ENCODE assay signal across 12 cellular contexts in genomic region chr4:163111588-163111987, GRCh38. TPM values are rescaled to one million over a fixed set of nuclear protein-coding genes. Genes with fewer than 3 reads are reported as not detected.
DNase-seq lines count a peak whose midpoint lies in the region; ATAC-seq and TF ChIP-seq lines count a peak whose summit lies in the region.
"Had no signal": no experiment of that assay in that cellular context is flagged by ENCODE, and none has a peak within 500 bp of the region (broad histone marks: within the 10 kb centered on the region; RNA-seq: fewer than 3 reads in every experiment).

No MANE protein-coding gene starts in this region.

- no peaks in the 10 kb centered on the region for H3K27me3 ChIP-seq in CD8-positive, alpha-beta T cell (ENCODE audit: insufficient read depth, low read length)
- H3K27me3 ChIP-seq: stomach had no signal

- H3K27ac ChIP-seq in caudate nucleus (ENCODE audit: low read depth, low read length), result no peak overlapping the region
- H3K27ac ChIP-seq in CD8-positive, alpha-beta T cell (ENCODE audit: low read depth, low read length), result no peak overlapping the region
- H3K27ac ChIP-seq: stomach had no signal

- H3K4me3 Mint-ChIP-seq in HFFc6, result no peak overlapping the region
- no peak overlapping the region for H3K4me3 Mint-ChIP-seq in CD8-positive, alpha-beta T cell
- H3K4me3 Mint-ChIP-seq: activated naive CD8-positive, alpha-beta T cell treated with anti-CD3 and anti-CD28 coated beads, Interleukin-2, amount 10 ng/mL, durations not matched to agents 7 days and 5 days had no signal

- H3K9me3 Mint-ChIP-seq in HFFc6, result no peaks in the 10 kb centered on the region
- no peaks in the 10 kb centered on the region for H3K9me3 Mint-ChIP-seq in CD8-positive, alpha-beta T cell
- H3K9me3 Mint-ChIP-seq: activated naive CD8-positive, alpha-beta T cell treated with anti-CD3 and anti-CD28 coated beads, Interleukin-2, amount 10 ng/mL, durations not matched to agents 7 days and 5 days had no signal

- peak; percentile 29 for ATAC-seq in left lobe of liver
- ATAC-seq in HG02571 (IDR thresholded peaks at IDR 0.05; ENCODE audit: unreplicated experiment), result no peak
- no peak for ATAC-seq in CD8-positive, alpha-beta T cell
- no peak for ATAC-seq in GM18870 (IDR thresholded peaks at IDR 0.05; ENCODE audit: unreplicated experiment)

- no peaks in the 10 kb centered on the region for H3K27me3 Mint-ChIP-seq in HFFc6 (ENCODE audit: insufficient read depth)
- H3K27me3 Mint-ChIP-seq in CD8-positive, alpha-beta T cell (ENCODE audit: low read depth), result no peaks in the 10 kb centered on the region
- H3K27me3 Mint-ChIP-seq: activated naive CD8-positive, alpha-beta T cell treated with anti-CD3 and anti-CD28 coated beads, Interleukin-2, amount 10 ng/mL, durations not matched to agents 7 days and 5 days had no signal

- peak; percentile 30 for TF ChIP-seq CTCF in AG04449 (IDR thresholded peaks at IDR 0.05; ENCODE audit: insufficient read depth, low read length, missing control alignments)
- TF ChIP-seq CTCF in HFFc6 (IDR thresholded peaks at IDR 0.05), result peak; percentile 60
- peak; percentile 31 for TF ChIP-seq CTCF in cardiac fibroblast (IDR thresholded peaks at IDR 0.05; ENCODE audit: low read depth, low read length)
- no peak for TF ChIP-seq CTCF in CD8-positive, alpha-beta T cell (IDR thresholded peaks at IDR 0.05)

- H3K4me1 Mint-ChIP-seq in HFFc6 (ENCODE audit: low read depth), result no peaks in the 10 kb centered on the region
- peaks cover 5% of the 10 kb centered on the region for H3K4me1 Mint-ChIP-seq in CD8-positive, alpha-beta T cell (ENCODE audit: low read depth)

- no peak for DNase-seq in AG04449 (ENCODE audit: low read depth, low spot score)
- DNase-seq in HFFc6, result peak; percentile 4
- peak; percentile 24 to 27 for DNase-seq in cardiac fibroblast (ENCODE audit: low read depth in 2 of 2)
- no peak for DNase-seq in left lobe of liver (ENCODE audit: low spot score)
- no peak for DNase-seq in caudate nucleus (lab: John Stamatoyannopoulos, UW)
- DNase-seq in CD8-positive, alpha-beta T cell, result no peak
- DNase-seq: activated CD4-positive, alpha-beta T cell treated with anti-CD3 and anti-CD28 coated beads for 48 hours; activated naive CD8-positive, alpha-beta T cell treated with anti-CD3 and anti-CD28 coated beads, Interleukin-2, amount 10 ng/mL, durations not matched to agents 7 days and 5 days; C1 segment of cervical spinal cord; stomach had no signal

- H3K36me3 Mint-ChIP-seq in HFFc6 (ENCODE audit: low read depth), result no peaks in the 10 kb centered on the region
- peaks cover 6% of the 10 kb centered on the region for H3K36me3 Mint-ChIP-seq in CD8-positive, alpha-beta T cell

- no peak overlapping the region for H3K27ac Mint-ChIP-seq in HFFc6
- no peak overlapping the region for H3K27ac Mint-ChIP-seq in CD8-positive, alpha-beta T cell
- H3K27ac Mint-ChIP-seq: activated naive CD8-positive, alpha-beta T cell treated with anti-CD3 and anti-CD28 coated beads, Interleukin-2, amount 10 ng/mL, durations not matched to agents 7 days and 5 days had no signal

- H3K36me3 ChIP-seq in CD8-positive, alpha-beta T cell (ENCODE audit: insufficient read depth, low read length), result no peaks in the 10 kb centered on the region

- intact Hi-C loops in CD8-positive, alpha-beta T cell (cut with DNase I, micrococcal nuclease), result no loop called here

- no peak overlapping the region for H3K4me3 ChIP-seq in AG04449 (ENCODE audit: low read depth, low read length)
- no peak overlapping the region for H3K4me3 ChIP-seq in cardiac fibroblast (replicated peaks in 1 of 2; ENCODE audit: low read depth in 2 of 2, low read length in 2 of 2)
- no peak overlapping the region for H3K4me3 ChIP-seq in CD8-positive, alpha-beta T cell (ENCODE audit: low read depth, low read length)
- H3K4me3 ChIP-seq: stomach had no signal

- H3K9me3 ChIP-seq in CD8-positive, alpha-beta T cell (ENCODE audit: low read length), result no peaks in the 10 kb centered on the region
- H3K9me3 ChIP-seq: stomach had no signal

- POLR2A ChIA-PET in AG04449 (lab: Yijun Ruan, JAX), result no interaction called here
- POLR2A ChIA-PET in CD8-positive, alpha-beta T cell (lab: Charles Lee), result no interaction called here

- no peaks in the 10 kb centered on the region for H3K4me1 ChIP-seq in CD8-positive, alpha-beta T cell (ENCODE audit: insufficient read depth, low read length)
- H3K4me1 ChIP-seq: stomach had no signal

- CTCF ChIA-PET in AG04449 (lab: Yijun Ruan, JAX), result interaction anchor here (0.7 to 7.4 kb wide), 9 partner anchors 9 to 672 kb away, joined by 3 to 101 read pairs (median 3); partner anchors contain the start of gene NPY1R
- CTCF ChIA-PET in CD8-positive, alpha-beta T cell (lab: Charles Lee), result no interaction called here

RNA-seq across cellular contexts. Expression of gene NAF1, which starts 55.1 kb away (rescaled TPM):
- 10 to 100 TPM; 15.3 to 18.3 (median 16.5) TPM for total RNA-seq in HFFc6 (2021; fragmentation: NEBNext Ultra II Directional; extraction: Animal tissue kit (Norgen Biotek cat#: 25700))
- total RNA-seq in left lobe of liver, result 5.8 TPM
- total RNA-seq in CD8-positive, alpha-beta T cell, result 10 to 100 TPM; 54.8 to 55.5 TPM

Comparison
In these comparisons a context has a peak if more than half of its experiments do, and no peak if none do; other contexts are left out.
1. DNase-seq: peak in HFFc6 (single experiment) and cardiac fibroblast (2 of 2); none in AG04449 (single experiment), left lobe of liver (single experiment), caudate nucleus (0 of 61) and CD8-positive, alpha-beta T cell (0 of 7).